ENCODE assay signal across 14 cellular contexts in the genomic region with DNA sequence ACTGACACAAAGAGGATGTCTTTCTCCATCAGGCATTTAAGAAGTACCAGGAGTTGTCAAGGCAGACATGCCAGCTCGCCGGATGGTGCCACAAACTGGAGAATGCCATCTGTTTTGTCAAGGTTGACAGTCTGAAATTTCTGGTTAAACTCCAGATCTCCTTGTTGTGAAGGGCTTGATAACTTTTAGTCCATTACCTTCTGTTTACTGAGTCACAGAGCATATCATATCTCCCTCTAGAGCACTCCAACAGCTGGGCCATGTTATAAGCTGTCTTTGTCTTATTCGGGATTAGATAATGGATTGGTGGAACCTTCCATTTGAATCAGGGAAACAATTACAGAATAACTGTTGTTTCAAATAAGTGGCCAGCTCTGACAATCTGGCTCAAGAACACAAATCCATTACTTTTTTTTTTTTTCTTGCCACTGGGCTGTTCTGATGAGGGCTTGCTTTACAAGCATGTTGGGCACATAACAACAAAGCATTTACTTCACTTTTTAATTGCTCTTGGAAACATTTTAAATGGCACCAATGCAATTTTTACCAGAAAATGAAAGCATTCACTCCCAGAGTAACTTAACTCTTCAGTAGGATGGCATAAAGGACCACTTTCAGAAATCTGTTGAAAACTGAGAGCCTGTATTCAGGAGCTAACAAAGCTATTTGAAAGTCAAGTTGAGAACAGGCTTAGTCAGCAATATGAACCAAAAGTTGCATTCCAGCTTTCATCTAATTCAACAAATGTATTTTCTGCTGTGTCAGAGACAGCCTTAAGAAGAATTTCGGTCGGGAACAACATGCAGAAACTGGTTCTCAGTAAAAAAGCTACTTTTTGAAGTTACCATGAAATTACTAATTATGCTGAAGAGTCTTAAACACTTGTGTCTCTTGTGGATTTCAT.
DNase-seq lines count a peak whose midpoint lies in the region; ATAC-seq and TF ChIP-seq lines count a peak whose summit lies in the region.
"Had no signal": no experiment of that assay in that cellular context is flagged by ENCODE, and none has a peak within 500 bp of the region (broad histone marks: within the 10 kb centered on the region; RNA-seq: fewer than 3 reads in every experiment).

No MANE protein-coding gene starts in this region.

- H3K27ac Mint-ChIP-seq in brain: peak overlapping the region; percentile 11 to 86 (median 48)

- no peaks in the 10 kb centered on the region for H3K27me3 Mint-ChIP-seq in brain

- H3K4me3 Mint-ChIP-seq in brain: peak overlapping the region in 1 of 5 experiments; percentile 47

- H3K36me3 Mint-ChIP-seq in brain: no peaks in the 10 kb centered on the region

- in situ Hi-C loops in GM13976 (cut with MboI; ENCODE audit: low sequenced_read_pairs, unreplicated experiment): no loop called here

- ATAC-seq in GM21825 (IDR thresholded peaks at IDR 0.05; ENCODE audit: unreplicated experiment): no peak
- ATAC-seq: body of pancreas, gastrocnemius medialis, pancreas had no signal

- H3K4me1 Mint-ChIP-seq in brain: peaks cover 87% of the 10 kb centered on the region

- TF ChIP-seq CTCF in brain (conservative IDR thresholded peaks at IDR 0.05) (no peak), GM13976 (IDR thresholded peaks at IDR 0.05; ENCODE audit: borderline replicate concordance, control extremely low read depth, extremely low read depth, insufficient read depth, missing control alignments) (no peak)

- no peaks in the 10 kb centered on the region for H3K9me3 Mint-ChIP-seq in brain

- DNase-seq in Ammon's horn (ENCODE audit: low spot score) (peak; percentile 34), NCI-H187 treated with DMSO at 0.1 percent for 48 hours (lab: John Stamatoyannopoulos, UW) (peak; percentile 39), medulla oblongata (ENCODE audit: extremely low spot score) (peak; percentile 42), SHP77 (lab: John Stamatoyannopoulos, UW) (no peak), cortex of kidney (lab: John Stamatoyannopoulos, UW) (no peak), GM13976 (ENCODE audit: low spot score) (no peak)
- DNase-seq: activated gamma-delta T cell, body of pancreas, DMS153, gastrocnemius medialis, NCI-H2029 treated with DMSO at 0.1 percent for 48 hours, pancreas had no signal

Comparison
In these comparisons a context has a peak if more than half of its experiments do, and no peak if none do; other contexts are left out.
1. DNase-seq: peak in Ammon's horn (single experiment), NCI-H187 treated with DMSO at 0.1 percent for 48 hours (single experiment) and medulla oblongata (single experiment); none in SHP77 (0 of 2), cortex of kidney (single experiment) and GM13976 (single experiment).